1 cellular context compared by ENCODE assay signal in the genomic region with DNA sequence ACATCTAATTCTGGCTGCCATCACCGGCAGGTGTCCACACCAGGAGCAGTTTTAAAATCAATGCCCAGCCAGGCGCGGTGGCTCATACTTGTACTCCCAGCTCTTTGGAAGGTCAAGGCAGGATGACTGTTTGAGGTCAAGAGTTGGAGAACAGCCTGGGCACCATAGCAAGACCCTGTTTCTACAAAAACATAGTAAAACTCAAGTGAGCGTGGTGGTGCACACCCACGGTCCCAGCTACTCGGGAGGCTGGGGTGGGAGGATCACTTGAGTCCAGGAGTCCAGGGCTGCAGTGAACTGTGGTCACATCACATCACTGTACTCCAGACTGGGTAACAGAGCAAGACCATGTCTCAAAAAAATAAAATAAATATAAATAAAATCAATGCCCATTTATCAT.
TF ChIP-seq lines count a peak whose summit lies in the region.

No MANE protein-coding gene starts in this region.

TF ChIP-seq in H1, 55 proteins besides CTCF, POLR2A, EP300 and RAD21:
- no peak for TF ChIP-seq NANOG (IDR thresholded peaks at IDR 0.05; ENCODE audit: insufficient read depth, low read depth, low read length, poor library complexity, severe bottlenecking)
- TF ChIP-seq, protein P1, sequence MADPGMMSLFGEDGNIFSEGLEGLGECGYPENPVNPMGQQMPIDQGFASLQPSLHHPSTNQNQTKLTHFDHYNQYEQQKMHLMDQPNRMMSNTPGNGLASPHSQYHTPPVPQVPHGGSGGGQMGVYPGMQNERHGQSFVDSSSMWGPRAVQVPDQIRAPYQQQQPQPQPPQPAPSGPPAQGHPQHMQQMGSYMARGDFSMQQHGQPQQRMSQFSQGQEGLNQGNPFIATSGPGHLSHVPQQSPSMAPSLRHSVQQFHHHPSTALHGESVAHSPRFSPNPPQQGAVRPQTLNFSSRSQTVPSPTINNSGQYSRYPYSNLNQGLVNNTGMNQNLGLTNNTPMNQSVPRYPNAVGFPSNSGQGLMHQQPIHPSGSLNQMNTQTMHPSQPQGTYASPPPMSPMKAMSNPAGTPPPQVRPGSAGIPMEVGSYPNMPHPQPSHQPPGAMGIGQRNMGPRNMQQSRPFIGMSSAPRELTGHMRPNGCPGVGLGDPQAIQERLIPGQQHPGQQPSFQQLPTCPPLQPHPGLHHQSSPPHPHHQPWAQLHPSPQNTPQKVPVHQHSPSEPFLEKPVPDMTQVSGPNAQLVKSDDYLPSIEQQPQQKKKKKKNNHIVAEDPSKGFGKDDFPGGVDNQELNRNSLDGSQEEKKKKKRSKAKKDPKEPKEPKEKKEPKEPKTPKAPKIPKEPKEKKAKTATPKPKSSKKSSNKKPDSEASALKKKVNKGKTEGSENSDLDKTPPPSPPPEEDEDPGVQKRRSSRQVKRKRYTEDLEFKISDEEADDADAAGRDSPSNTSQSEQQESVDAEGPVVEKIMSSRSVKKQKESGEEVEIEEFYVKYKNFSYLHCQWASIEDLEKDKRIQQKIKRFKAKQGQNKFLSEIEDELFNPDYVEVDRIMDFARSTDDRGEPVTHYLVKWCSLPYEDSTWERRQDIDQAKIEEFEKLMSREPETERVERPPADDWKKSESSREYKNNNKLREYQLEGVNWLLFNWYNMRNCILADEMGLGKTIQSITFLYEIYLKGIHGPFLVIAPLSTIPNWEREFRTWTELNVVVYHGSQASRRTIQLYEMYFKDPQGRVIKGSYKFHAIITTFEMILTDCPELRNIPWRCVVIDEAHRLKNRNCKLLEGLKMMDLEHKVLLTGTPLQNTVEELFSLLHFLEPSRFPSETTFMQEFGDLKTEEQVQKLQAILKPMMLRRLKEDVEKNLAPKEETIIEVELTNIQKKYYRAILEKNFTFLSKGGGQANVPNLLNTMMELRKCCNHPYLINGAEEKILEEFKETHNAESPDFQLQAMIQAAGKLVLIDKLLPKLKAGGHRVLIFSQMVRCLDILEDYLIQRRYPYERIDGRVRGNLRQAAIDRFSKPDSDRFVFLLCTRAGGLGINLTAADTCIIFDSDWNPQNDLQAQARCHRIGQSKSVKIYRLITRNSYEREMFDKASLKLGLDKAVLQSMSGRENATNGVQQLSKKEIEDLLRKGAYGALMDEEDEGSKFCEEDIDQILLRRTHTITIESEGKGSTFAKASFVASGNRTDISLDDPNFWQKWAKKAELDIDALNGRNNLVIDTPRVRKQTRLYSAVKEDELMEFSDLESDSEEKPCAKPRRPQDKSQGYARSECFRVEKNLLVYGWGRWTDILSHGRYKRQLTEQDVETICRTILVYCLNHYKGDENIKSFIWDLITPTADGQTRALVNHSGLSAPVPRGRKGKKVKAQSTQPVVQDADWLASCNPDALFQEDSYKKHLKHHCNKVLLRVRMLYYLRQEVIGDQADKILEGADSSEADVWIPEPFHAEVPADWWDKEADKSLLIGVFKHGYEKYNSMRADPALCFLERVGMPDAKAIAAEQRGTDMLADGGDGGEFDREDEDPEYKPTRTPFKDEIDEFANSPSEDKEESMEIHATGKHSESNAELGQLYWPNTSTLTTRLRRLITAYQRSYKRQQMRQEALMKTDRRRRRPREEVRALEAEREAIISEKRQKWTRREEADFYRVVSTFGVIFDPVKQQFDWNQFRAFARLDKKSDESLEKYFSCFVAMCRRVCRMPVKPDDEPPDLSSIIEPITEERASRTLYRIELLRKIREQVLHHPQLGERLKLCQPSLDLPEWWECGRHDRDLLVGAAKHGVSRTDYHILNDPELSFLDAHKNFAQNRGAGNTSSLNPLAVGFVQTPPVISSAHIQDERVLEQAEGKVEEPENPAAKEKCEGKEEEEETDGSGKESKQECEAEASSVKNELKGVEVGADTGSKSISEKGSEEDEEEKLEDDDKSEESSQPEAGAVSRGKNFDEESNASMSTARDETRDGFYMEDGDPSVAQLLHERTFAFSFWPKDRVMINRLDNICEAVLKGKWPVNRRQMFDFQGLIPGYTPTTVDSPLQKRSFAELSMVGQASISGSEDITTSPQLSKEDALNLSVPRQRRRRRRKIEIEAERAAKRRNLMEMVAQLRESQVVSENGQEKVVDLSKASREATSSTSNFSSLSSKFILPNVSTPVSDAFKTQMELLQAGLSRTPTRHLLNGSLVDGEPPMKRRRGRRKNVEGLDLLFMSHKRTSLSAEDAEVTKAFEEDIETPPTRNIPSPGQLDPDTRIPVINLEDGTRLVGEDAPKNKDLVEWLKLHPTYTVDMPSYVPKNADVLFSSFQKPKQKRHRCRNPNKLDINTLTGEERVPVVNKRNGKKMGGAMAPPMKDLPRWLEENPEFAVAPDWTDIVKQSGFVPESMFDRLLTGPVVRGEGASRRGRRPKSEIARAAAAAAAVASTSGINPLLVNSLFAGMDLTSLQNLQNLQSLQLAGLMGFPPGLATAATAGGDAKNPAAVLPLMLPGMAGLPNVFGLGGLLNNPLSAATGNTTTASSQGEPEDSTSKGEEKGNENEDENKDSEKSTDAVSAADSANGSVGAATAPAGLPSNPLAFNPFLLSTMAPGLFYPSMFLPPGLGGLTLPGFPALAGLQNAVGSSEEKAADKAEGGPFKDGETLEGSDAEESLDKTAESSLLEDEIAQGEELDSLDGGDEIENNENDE (IDR thresholded peaks at IDR 0.05; ENCODE audit: insufficient replicate concordance, low read length), result no peak
- no peak for TF ChIP-seq TBP (IDR thresholded peaks at IDR 0.05; ENCODE audit: low read depth, low read length)
- no peak for TF ChIP-seq SIRT6 (IDR thresholded peaks at IDR 0.05; ENCODE audit: low read length)
- TF ChIP-seq KDM5A (IDR thresholded peaks at IDR 0.05; ENCODE audit: low read length), result no peak
- TF ChIP-seq YY1 (IDR thresholded peaks at IDR 0.05; ENCODE audit: low read depth, low read length), result no peak
- no peak for TF ChIP-seq KDM1A (IDR thresholded peaks at IDR 0.05; ENCODE audit: borderline replicate concordance, low read length)
- TF ChIP-seq HDAC6 (IDR thresholded peaks at IDR 0.05; ENCODE audit: low read depth, low read length), result no peak
- no peak for TF ChIP-seq ZNF274 (IDR thresholded peaks at IDR 0.05; ENCODE audit: borderline replicate concordance, extremely low read depth, low read length)
- TF ChIP-seq GTF2F1 (IDR thresholded peaks at IDR 0.05; ENCODE audit: borderline replicate concordance, low read depth, low read length), result no peak
- no peak for TF ChIP-seq CEBPB (IDR thresholded peaks at IDR 0.05; ENCODE audit: low read depth, low read length)
- TF ChIP-seq CBX5 (IDR thresholded peaks at IDR 0.05; ENCODE audit: low read depth, low read length), result no peak
- no peak for TF ChIP-seq RBBP5 (IDR thresholded peaks at IDR 0.05; ENCODE audit: borderline replicate concordance, low read depth, low read length)
- TF ChIP-seq BCL11A (IDR thresholded peaks at IDR 0.05; ENCODE audit: low read depth in 2 of 2, low read length in 2 of 2), result no peak
- no peak for TF ChIP-seq SRF (IDR thresholded peaks at IDR 0.05; ENCODE audit: low read depth, low read length)
- no peak for TF ChIP-seq RNF2 (IDR thresholded peaks at IDR 0.05; ENCODE audit: borderline replicate concordance, low read depth, low read length, missing control alignments, poor library complexity, severe bottlenecking)
- TF ChIP-seq SIX5 (IDR thresholded peaks at IDR 0.05; ENCODE audit: low read depth, low read length), result no peak
- TF ChIP-seq SAP30 (IDR thresholded peaks at IDR 0.05; ENCODE audit: insufficient read depth, insufficient replicate concordance, low read length), result no peak
- TF ChIP-seq MAX (IDR thresholded peaks at IDR 0.05), result no peak
